ENCODE assay signal across 8 cellular contexts in the genomic region with DNA sequence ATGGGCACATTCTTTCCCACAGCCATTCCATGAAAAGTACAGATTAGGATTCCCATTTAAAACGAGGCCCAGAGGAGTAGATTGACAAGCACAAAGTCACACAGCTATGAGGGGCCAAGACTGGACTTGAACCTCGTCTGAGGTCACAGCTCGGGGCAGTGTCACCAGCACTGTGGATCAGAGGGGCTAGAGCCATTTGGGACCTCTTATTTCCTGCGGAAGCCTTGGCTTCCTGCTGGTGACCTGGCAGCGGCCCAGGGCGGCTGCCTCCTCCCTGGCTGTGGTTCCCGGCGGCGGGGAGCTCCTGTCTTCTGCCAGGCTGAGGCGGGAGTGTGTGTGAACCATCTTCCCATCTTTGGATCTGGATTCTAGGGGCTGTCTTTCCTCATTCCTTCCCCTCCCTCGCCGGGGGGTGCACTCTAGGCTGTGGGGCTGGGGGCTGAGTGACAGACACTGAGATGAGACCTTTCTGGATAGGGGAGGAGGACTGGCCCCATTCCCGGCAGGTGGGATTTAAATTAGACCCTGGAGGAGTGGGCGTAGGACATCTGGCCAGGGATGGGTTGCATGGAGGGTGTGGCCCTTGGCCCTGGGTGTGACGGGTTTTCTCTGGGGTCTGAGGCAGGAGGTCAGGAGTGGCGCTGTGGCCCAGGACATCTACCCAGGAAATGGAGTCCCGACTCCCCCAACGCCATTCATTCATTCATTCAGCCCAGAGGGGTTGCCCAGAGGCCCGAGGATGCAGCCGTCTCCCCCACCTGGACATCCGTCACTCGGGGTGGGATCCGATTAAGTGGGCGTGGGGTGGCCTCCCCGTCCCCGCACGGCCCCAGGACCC. TPM values are rescaled to one million over a fixed set of nuclear protein-coding genes. Genes with fewer than 3 reads are reported as not detected.
DNase-seq lines count a peak whose midpoint lies in the region; ATAC-seq and TF ChIP-seq lines count a peak whose summit lies in the region.

No MANE protein-coding gene starts in this region.

- ATAC-seq in esophagus mucosa (peak; percentile 18), naive B cell (ENCODE audit: low read depth in 2 of 2) (no peak), HG03521 (IDR thresholded peaks at IDR 0.05; ENCODE audit: unreplicated experiment) (no peak), GM18858 (IDR thresholded peaks at IDR 0.05; ENCODE audit: unreplicated experiment) (no peak)

- TF ChIP-seq CTCF in HL-60 (IDR thresholded peaks at IDR 0.05; ENCODE audit: insufficient read depth, low read length) (no peak), VCaP (conservative IDR thresholded peaks at IDR 0.05) (no peak)

- H3K9me3 Mint-ChIP-seq in naive B cell = no peaks in the 10 kb centered on the region

- peak overlapping the region; percentile 81 to 93 (median 86) for H3K4me3 Mint-ChIP-seq in naive B cell

- H3K27ac ChIP-seq in HL-60 (replicated peaks) (no peak overlapping the region), VCaP (peak overlapping the region; percentile 71; the same call in 1 of the 2 replicates)

- H3K27ac Mint-ChIP-seq in naive B cell = peak overlapping the region in 5 of 6 donors; percentile 33 to 75 (median 56)

- no peaks in the 10 kb centered on the region for H3K36me3 Mint-ChIP-seq in naive B cell

- peak; percentile 65 for DNase-seq in GF-D8 (lab: John Stamatoyannopoulos, UW)
- DNase-seq in HL-60 (ENCODE audit: low read depth in 1 of 2, low spot score in 1 of 2) = no peak
- peak; percentile 5 for DNase-seq in naive B cell
- DNase-seq in kidney glomerular epithelial cell (lab: John Stamatoyannopoulos, UW) = no peak

- H3K27me3 ChIP-seq in HL-60 (ENCODE audit: insufficient read depth, poor library complexity, severe bottlenecking) = no peaks in the 10 kb centered on the region

- H3K4me3 ChIP-seq in HL-60 (replicated peaks; ENCODE audit: insufficient read depth, low read length) = peak overlapping the region; percentile 77

- peaks cover 23 to 31% (median 23%) of the 10 kb centered on the region in 3 donors for H3K4me1 Mint-ChIP-seq in naive B cell

- H3K27me3 Mint-ChIP-seq in naive B cell = no peaks in the 10 kb centered on the region

RNA-seq across cellular contexts. Expression of a gene that starts 0.9 kb away (rescaled TPM):
- total RNA-seq in esophagus mucosa = 21.5 TPM
- polyA plus RNA-seq in naive B cell (ENCODE audit: low read depth in 6 of 6) = 10 to 100 TPM in 5 of 6 donors, 1 to 10 TPM in 1; 6.3 to 39.6 (median 22.3) TPM

RNA-seq across cellular contexts. Expression of a gene that starts 30.4 kb away (rescaled TPM):
- 5.3 TPM for total RNA-seq in esophagus mucosa
- polyA plus RNA-seq in naive B cell (ENCODE audit: low read depth in 6 of 6) = not detected

RNA-seq across cellular contexts. Expression of a gene that starts 43.0 kb away (rescaled TPM):
- 84.5 TPM for total RNA-seq in esophagus mucosa
- polyA plus RNA-seq in naive B cell (ENCODE audit: low read depth in 6 of 6) = 100 to 1,000 TPM; 133 to 248 (median 150) TPM

Comparison
In these comparisons a context has a peak if more than half of its experiments do, and no peak if none do; other contexts are left out.
1. DNase-seq: peak in GF-D8 (single experiment) and naive B cell (single experiment); none in HL-60 (0 of 2) and kidney glomerular epithelial cell (single experiment).